28 cellular contexts compared by ENCODE assay signal in the genomic region with DNA sequence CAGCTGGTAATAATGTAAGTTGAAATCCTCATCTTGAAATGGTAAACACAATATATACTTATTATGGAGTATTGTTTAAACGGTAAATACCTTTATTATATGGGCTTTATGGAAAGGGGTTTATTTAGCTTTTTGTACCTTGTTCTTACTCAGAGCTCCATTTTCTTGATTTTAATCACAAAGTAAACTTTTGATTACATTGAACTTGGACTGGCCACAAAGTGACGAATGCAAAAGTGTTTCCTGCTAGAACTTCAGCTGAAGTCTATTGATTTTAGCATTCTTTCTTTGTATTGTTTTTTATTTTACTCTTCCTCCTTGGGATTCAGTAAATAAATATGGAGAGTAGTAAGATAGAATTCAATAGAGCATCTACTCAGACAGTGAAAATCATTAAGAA. TPM values are rescaled to one million over a fixed set of nuclear protein-coding genes. Genes with fewer than 3 reads are reported as not detected.
"Had no signal": no experiment of that assay in that cellular context is flagged by ENCODE, and none has a peak within 500 bp of the region (broad histone marks: within the 10 kb centered on the region; RNA-seq: fewer than 3 reads in every experiment).

No MANE protein-coding gene starts in this region.

- ATAC-seq: activated CD8-positive, alpha-beta memory T cell treated with anti-CD3 and anti-CD28 coated beads, Interleukin-2, amount 10 ng/mL, durations not matched to agents 7 days and 5 days; activated naive CD4-positive, alpha-beta T cell treated with anti-CD3 and anti-CD28 coated beads, Interleukin-2, amount 50 U/mL, for 72 hours; activated naive CD8-positive, alpha-beta T cell treated with anti-CD3 and anti-CD28 coated beads, Interleukin-2, amount 50 U/mL, for 24 hours; activated T-cell treated with anti-CD3 and anti-CD28 coated beads, Interleukin-2, amount 50 U/mL, for 4 hours had no signal

- H3K9me3 ChIP-seq: ascending aorta, Peyer's patch, SJCRH30 had no signal

- DNase-seq: activated B cell treated with CpG ODN at 0.5 μM for 24 hours; activated CD4-positive, alpha-beta T cell treated with anti-CD3 and anti-CD28 coated beads for 1 hour; activated CD4-positive, alpha-beta T cell treated with anti-CD3 and anti-CD28 coated beads, Interleukin-2, amount 10 ng/mL, durations not matched to agents 24 days and 14 days; activated CD4-positive, alpha-beta T cell treated with anti-CD3 and anti-CD28 coated beads, Interleukin-2, amount 50 U/mL, for 48 hours; activated CD8-positive, alpha-beta memory T cell treated with anti-CD3 and anti-CD28 coated beads, Interleukin-2, amount 10 ng/mL, durations not matched to agents 7 days and 5 days; activated effector memory CD4-positive, alpha-beta T cell treated with anti-CD3 and anti-CD28 coated beads, Interleukin-2, amount 50 U/mL, for 16 hours; activated naive CD4-positive, alpha-beta T cell treated with Interleukin-2 at 50 U/mL for 16 hours; activated naive CD8-positive, alpha-beta T cell treated with anti-CD3 and anti-CD28 coated beads, Interleukin-2, amount 50 U/mL, for 24 hours; activated T-cell treated with anti-CD3 and anti-CD28 coated beads, Interleukin-2, amount 50 U/mL, for 4 hours; amniotic stem cell; Kasumi-1; KBM-7; NCI-H1048; NCI-H2029; NCI-H2107; NCI-H2171 treated with DMSO at 0.1 percent for 48 hours; NCI-H226; NCI-H510A; NCI-H526 treated with DMSO at 0.1 percent for 48 hours; NCI-H82; OCI-M1; Peyer's patch; Right ventricle myocardium superior; SJCRH30; T-helper 9 cell had no signal

- H3K27me3 ChIP-seq: ascending aorta, cardiac muscle cell, Peyer's patch, SJCRH30 had no signal

- H3K27ac ChIP-seq: ascending aorta, cardiac muscle cell, Peyer's patch, SJCRH30 had no signal

- H3K36me3 ChIP-seq: ascending aorta, cardiac muscle cell, Peyer's patch, SJCRH30 had no signal

- H3K4me3 ChIP-seq: ascending aorta, cardiac muscle cell, Peyer's patch, SJCRH30 had no signal

- H3K4me1 ChIP-seq: ascending aorta, Peyer's patch, SJCRH30 had no signal

RNA-seq across cellular contexts. Expression of gene AADAC, which starts 19.8 kb away (rescaled TPM):
- total RNA-seq: activated B cell treated with CpG ODN at 0.5 μM for 24 hours; activated CD4-positive, alpha-beta T cell treated with anti-CD3 and anti-CD28 coated beads, Interleukin-2, amount 10 ng/mL, durations not matched to agents 24 days and 14 days; activated CD8-positive, alpha-beta memory T cell treated with anti-CD3 and anti-CD28 coated beads, Interleukin-2, amount 10 ng/mL, durations not matched to agents 7 days and 5 days; activated naive CD4-positive, alpha-beta T cell treated with anti-CD3 and anti-CD28 coated beads, Interleukin-2, amount 50 U/mL, for 72 hours; cardiac muscle cell; Right ventricle myocardium superior; SJCRH30 had no signal
